Comparison of ENCODE assay signal across 1 cellular context in the genomic region with DNA sequence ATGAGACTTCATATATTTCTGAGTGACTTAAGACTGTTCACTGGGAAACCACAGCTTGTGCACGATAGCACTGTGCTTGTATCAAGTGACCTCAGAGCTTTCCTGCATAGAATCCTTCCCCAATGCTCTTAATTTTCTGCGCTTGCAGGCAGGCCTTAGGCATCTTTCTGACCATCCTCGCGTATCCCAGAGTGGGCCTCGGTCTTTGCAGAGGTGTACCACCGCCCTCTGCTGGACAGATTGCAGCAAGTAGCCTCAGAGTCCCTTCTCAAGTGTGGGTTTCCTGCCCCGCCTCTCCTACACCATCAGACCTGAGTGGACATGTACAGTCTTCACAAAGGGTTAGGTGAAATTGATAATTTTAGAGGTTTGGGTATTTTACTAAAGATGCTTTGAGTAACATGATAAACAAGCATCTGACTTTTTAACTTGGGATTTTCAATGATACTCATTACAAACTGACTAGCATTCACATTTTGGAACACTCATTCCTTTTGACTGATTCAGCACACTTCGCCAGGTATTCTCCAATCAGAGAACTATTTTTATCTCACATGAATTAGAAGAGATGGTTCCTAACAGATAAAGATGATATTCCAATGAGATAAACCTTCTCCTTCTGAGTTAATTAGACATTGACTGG.
TF ChIP-seq lines count a peak whose summit lies in the region.

No MANE protein-coding gene starts in this region.

TF ChIP-seq in K562, 482 proteins besides CTCF, POLR2A, EP300 and RAD21 (continued from another document):
- TF ChIP-seq DEAF1 (CRISPR knock-in tag; IDR thresholded peaks at IDR 0.05) (peak; percentile 87), ZNF124 (CRISPR knock-in tag; IDR thresholded peaks at IDR 0.05) (no peak), RCOR1 (IDR thresholded peaks at IDR 0.05; ENCODE audit: borderline replicate concordance in 1 of 2, low read depth in 2 of 2, low read length in 2 of 2) (peak in 1 of 2 experiments; percentile 74; a peak in 2 of 4 replicates), CBX3 (IDR thresholded peaks at IDR 0.05; ENCODE audit: borderline replicate concordance in 1 of 2, low read length in 2 of 2) (no peak), L3MBTL2 (IDR thresholded peaks at IDR 0.05) (0 out of 2 replicates have a peak, but pooled peaks have one; percentile 12), SMC3 (conservative IDR thresholded peaks at IDR 0.05; ENCODE audit: insufficient read depth, low read depth, low read length) (peak; percentile 94), ATF7 (IDR thresholded peaks at IDR 0.05) (no peak), CC2D1A (IDR thresholded peaks at IDR 0.05) (peak; percentile 58; the same call in 1 of the 2 replicates), ARID2 (IDR thresholded peaks at IDR 0.05) (0 out of 2 replicates have a peak, but pooled peaks have one; percentile 46), RHOXF2B (CRISPR knock-in tag; conservative IDR thresholded peaks at IDR 0.05) (no peak), HNRNPL (IDR thresholded peaks at IDR 0.05; ENCODE audit: low read depth, low read length) (no peak), BACH1 (tag; IDR thresholded peaks at IDR 0.05) (no peak), JUND (IDR thresholded peaks at IDR 0.05; ENCODE audit: borderline replicate concordance, low read depth, low read length) (0 out of 2 replicates have a peak, but pooled peaks have one; percentile 13), JUND (tag; IDR thresholded peaks at IDR 0.05; ENCODE audit: borderline replicate concordance, low read depth, low read length) (no peak), ZNF324 (CRISPR knock-in tag; IDR thresholded peaks at IDR 0.05) (no peak), ZNF174 (CRISPR knock-in tag; IDR thresholded peaks at IDR 0.05) (no peak), CCAR2 (IDR thresholded peaks at IDR 0.05; ENCODE audit: low read depth, low read length) (no peak), VEZF1 (CRISPR knock-in tag; IDR thresholded peaks at IDR 0.05) (peak; percentile 66), THAP12 (CRISPR knock-in tag; IDR thresholded peaks at IDR 0.05) (no peak), CTBP1 (IDR thresholded peaks at IDR 0.05; ENCODE audit: borderline replicate concordance) (peak; percentile 71; the same call in 1 of the 2 replicates), KAT7 (CRISPR knock-in tag; IDR thresholded peaks at IDR 0.05; ENCODE audit: borderline replicate concordance) (no peak), NFE2L1 (tag; IDR thresholded peaks at IDR 0.05; ENCODE audit: borderline replicate concordance, low read depth) (no peak)
- TF ChIP-seq, protein P1, sequence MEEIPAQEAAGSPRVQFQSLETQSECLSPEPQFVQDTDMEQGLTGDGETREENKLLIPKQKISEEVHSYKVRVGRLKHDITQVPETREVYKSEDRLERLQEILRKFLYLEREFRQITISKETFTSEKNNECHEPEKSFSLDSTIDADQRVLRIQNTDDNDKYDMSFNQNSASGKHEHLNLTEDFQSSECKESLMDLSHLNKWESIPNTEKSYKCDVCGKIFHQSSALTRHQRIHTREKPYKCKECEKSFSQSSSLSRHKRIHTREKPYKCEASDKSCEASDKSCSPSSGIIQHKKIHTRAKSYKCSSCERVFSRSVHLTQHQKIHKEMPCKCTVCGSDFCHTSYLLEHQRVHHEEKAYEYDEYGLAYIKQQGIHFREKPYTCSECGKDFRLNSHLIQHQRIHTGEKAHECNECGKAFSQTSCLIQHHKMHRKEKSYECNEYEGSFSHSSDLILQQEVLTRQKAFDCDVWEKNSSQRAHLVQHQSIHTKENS (CRISPR knock-in tag; IDR thresholded peaks at IDR 0.05) = no peak
- TF ChIP-seq, protein P2, sequence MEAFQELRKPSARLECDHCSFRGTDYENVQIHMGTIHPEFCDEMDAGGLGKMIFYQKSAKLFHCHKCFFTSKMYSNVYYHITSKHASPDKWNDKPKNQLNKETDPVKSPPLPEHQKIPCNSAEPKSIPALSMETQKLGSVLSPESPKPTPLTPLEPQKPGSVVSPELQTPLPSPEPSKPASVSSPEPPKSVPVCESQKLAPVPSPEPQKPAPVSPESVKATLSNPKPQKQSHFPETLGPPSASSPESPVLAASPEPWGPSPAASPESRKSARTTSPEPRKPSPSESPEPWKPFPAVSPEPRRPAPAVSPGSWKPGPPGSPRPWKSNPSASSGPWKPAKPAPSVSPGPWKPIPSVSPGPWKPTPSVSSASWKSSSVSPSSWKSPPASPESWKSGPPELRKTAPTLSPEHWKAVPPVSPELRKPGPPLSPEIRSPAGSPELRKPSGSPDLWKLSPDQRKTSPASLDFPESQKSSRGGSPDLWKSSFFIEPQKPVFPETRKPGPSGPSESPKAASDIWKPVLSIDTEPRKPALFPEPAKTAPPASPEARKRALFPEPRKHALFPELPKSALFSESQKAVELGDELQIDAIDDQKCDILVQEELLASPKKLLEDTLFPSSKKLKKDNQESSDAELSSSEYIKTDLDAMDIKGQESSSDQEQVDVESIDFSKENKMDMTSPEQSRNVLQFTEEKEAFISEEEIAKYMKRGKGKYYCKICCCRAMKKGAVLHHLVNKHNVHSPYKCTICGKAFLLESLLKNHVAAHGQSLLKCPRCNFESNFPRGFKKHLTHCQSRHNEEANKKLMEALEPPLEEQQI (IDR thresholded peaks at IDR 0.05) = peak; percentile 43; the same call in 1 of the 2 replicates
